In the genomic region with DNA sequence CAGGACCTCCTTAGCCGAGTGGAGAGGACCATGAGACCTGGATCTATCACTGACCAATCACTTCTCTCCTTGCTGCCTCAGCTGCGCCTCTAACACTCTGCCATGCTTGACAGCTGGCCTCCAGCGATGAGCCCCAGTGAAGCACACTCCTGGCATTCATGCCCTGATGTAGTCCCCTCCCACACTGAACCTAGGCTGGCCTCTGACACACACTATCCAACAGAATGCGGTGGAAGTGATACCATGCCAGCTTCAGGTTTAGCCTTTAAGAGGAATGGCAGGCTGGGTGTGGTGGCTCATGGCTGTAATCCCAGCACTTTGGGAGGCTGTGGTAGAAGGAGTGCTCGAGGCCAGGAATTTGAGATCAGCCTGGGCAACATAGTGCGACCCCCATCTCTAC, we compare ENCODE assay signal across 24 cellular contexts.
"Had no signal": no experiment of that assay in that cellular context is flagged by ENCODE, and none has a peak within 500 bp of the region (broad histone marks: within the 10 kb centered on the region; RNA-seq: fewer than 3 reads in every experiment).

No MANE protein-coding gene starts in this region.

- DNase-seq: activated CD4-positive, alpha-beta T cell treated with anti-CD3 and anti-CD28 coated beads, Interleukin-2, amount 10 ng/mL, durations not matched to agents 24 days and 14 days; activated CD8-positive, alpha-beta T cell treated with anti-CD3 and anti-CD28 coated beads for 36 hours; activated naive CD4-positive, alpha-beta T cell treated with Interleukin-2 at 50 U/mL for 16 hours; activated naive CD8-positive, alpha-beta T cell treated with anti-CD3 and anti-CD28 coated beads, Interleukin-2, amount 10 ng/mL, durations not matched to agents 7 days and 5 days; activated T-cell treated with anti-CD3 and anti-CD28 coated beads, Interleukin-2, amount 50 U/mL, for 1 hour; caudate nucleus; dorsolateral prefrontal cortex; endodermal cell; heart right ventricle; kidney glomerular epithelial cell; mesendoderm; natural killer cell; sigmoid colon; stimulated activated CD4-positive, alpha-beta T cell treated with anti-CD3 and anti-CD28 coated beads, Interleukin-1b, Interleukin-23, amount 100 ng/mL, for 48 hours; stimulated activated CD8-positive, alpha-beta memory T cell treated with anti-CD3 and anti-CD28 coated beads, Interleukin-4, amount 100 ng/mL, for 48 hours; T1000 had no signal

- H3K27ac ChIP-seq: dorsolateral prefrontal cortex, epithelial cell of prostate, neutrophil, sigmoid colon had no signal

- FAIRE-seq: colon had no signal

- H3K27me3 ChIP-seq: heart right ventricle, neutrophil, sigmoid colon had no signal

- H3K4me1 ChIP-seq: sigmoid colon had no signal

- H3K27ac Mint-ChIP-seq: activated CD4-positive, alpha-beta T cell treated with anti-CD3 and anti-CD28 coated beads, Interleukin-2, amount 10 ng/mL, durations not matched to agents 24 days and 14 days; activated CD8-positive, alpha-beta T cell treated with anti-CD3 and anti-CD28 coated beads for 36 hours; activated naive CD8-positive, alpha-beta T cell treated with anti-CD3 and anti-CD28 coated beads, Interleukin-2, amount 10 ng/mL, durations not matched to agents 7 days and 5 days; activated T-helper 2 cell treated with anti-CD3 and anti-CD28 coated beads, Interferon-gamma antibody, Interleukin-2, Interleukin-4, amounts not matched to agents 10 μg/mL and 5 μg/mL and 100 μg/mL, durations not matched to agents 14 hours and 24 hours and 36 hours; brain; endodermal cell; natural killer cell; stimulated activated naive CD8-positive, alpha-beta T cell treated with anti-CD3 and anti-CD28 coated beads, Interleukin-15, Interleukin-2, amounts not matched to agents 100 ng/mL and 50 ng/mL, for 24 hours; type B pancreatic cell had no signal

- H3K27me3 Mint-ChIP-seq: activated CD8-positive, alpha-beta T cell treated with anti-CD3 and anti-CD28 coated beads for 36 hours; type B pancreatic cell had no signal

- H3K4me3 Mint-ChIP-seq: activated CD4-positive, alpha-beta T cell treated with anti-CD3 and anti-CD28 coated beads, Interleukin-2, amount 10 ng/mL, durations not matched to agents 24 days and 14 days; activated CD8-positive, alpha-beta T cell treated with anti-CD3 and anti-CD28 coated beads for 36 hours; activated naive CD8-positive, alpha-beta T cell treated with anti-CD3 and anti-CD28 coated beads, Interleukin-2, amount 10 ng/mL, durations not matched to agents 7 days and 5 days; brain; endodermal cell; natural killer cell; stimulated activated naive CD8-positive, alpha-beta T cell treated with anti-CD3 and anti-CD28 coated beads, Interleukin-15, Interleukin-2, amounts not matched to agents 100 ng/mL and 50 ng/mL, for 24 hours; type B pancreatic cell had no signal

- H3K4me1 Mint-ChIP-seq: activated CD4-positive, alpha-beta T cell treated with anti-CD3 and anti-CD28 coated beads, Interleukin-2, amount 10 ng/mL, durations not matched to agents 24 days and 14 days; activated naive CD8-positive, alpha-beta T cell treated with anti-CD3 and anti-CD28 coated beads, Interleukin-2, amount 10 ng/mL, durations not matched to agents 7 days and 5 days; brain; natural killer cell had no signal

- H3K9me3 ChIP-seq: heart right ventricle, neutrophil, sigmoid colon had no signal

- ATAC-seq: activated CD8-positive, alpha-beta T cell treated with anti-CD3 and anti-CD28 coated beads for 36 hours; natural killer cell; SK-N-SH treated with all-trans-retinoic acid at 6 μM for 48 hours had no signal

- H3K4me3 ChIP-seq: dorsolateral prefrontal cortex, heart right ventricle, sigmoid colon had no signal

- H3K9me3 Mint-ChIP-seq: activated CD4-positive, alpha-beta T cell treated with anti-CD3 and anti-CD28 coated beads, Interleukin-2, amount 10 ng/mL, durations not matched to agents 24 days and 14 days; activated CD8-positive, alpha-beta T cell treated with anti-CD3 and anti-CD28 coated beads for 36 hours; activated naive CD8-positive, alpha-beta T cell treated with anti-CD3 and anti-CD28 coated beads, Interleukin-2, amount 10 ng/mL, durations not matched to agents 7 days and 5 days; activated T-helper 2 cell treated with anti-CD3 and anti-CD28 coated beads, Interferon-gamma antibody, Interleukin-2, Interleukin-4, amounts not matched to agents 10 μg/mL and 5 μg/mL and 100 μg/mL, durations not matched to agents 14 hours and 24 hours and 36 hours; endodermal cell; natural killer cell; stimulated activated naive CD8-positive, alpha-beta T cell treated with anti-CD3 and anti-CD28 coated beads, Interleukin-15, Interleukin-2, amounts not matched to agents 100 ng/mL and 50 ng/mL, for 24 hours; type B pancreatic cell had no signal

- H3K36me3 Mint-ChIP-seq: activated naive CD8-positive, alpha-beta T cell treated with anti-CD3 and anti-CD28 coated beads, Interleukin-2, amount 10 ng/mL, durations not matched to agents 7 days and 5 days; brain; natural killer cell; type B pancreatic cell had no signal

- H3K36me3 ChIP-seq: heart right ventricle, neutrophil, sigmoid colon had no signal
